ENCODE assay signal across 24 cellular contexts in the genomic region with DNA sequence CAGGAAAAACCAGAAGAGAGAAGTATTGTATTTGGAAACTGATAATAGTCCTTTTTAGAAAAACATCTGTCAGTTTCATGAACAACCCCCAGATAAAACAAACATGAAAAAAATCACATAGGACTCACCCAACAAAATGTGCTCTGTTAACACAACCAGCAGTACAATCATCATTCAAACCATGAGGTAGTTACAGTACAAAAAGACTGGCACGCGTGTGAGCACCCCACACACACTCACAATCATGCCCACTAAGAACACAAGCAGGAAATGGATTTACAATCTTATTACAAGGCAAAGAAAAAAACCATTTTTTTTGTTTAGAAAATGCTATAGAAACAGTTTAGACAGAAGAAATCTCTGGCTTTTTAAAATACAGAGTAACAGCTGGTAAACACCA.
A peak's percentile ranks its signal among the peaks of the same experiment; 100 is the strongest.
DNase-seq lines count a peak whose midpoint lies in the region; ATAC-seq and TF ChIP-seq lines count a peak whose summit lies in the region.
"Had no signal": no experiment of that assay in that cellular context is flagged by ENCODE, and none has a peak within 500 bp of the region (broad histone marks: within the 10 kb centered on the region; RNA-seq: fewer than 3 reads in every experiment).

No MANE protein-coding gene starts in this region.

- H3K9me3 Mint-ChIP-seq in effector memory CD8-positive, alpha-beta T cell = no peaks in the 10 kb centered on the region
- H3K9me3 Mint-ChIP-seq in nephron = no peaks in the 10 kb centered on the region

- H3K4me3 Mint-ChIP-seq in effector memory CD8-positive, alpha-beta T cell = no peak overlapping the region
- no peak overlapping the region for H3K4me3 Mint-ChIP-seq in nephron
- H3K4me3 Mint-ChIP-seq: CD4-positive, CD25-positive, alpha-beta regulatory T cell; GM23338 had no signal

- no TSS peak for BruUV-seq in PC-9 (replicated peaks; lab: Mats Ljungman, UMichigan)

- CTCF ChIA-PET in PC-9 (lab: Charles Lee) = no interaction called here

- ATAC-seq in effector memory CD8-positive, alpha-beta T cell (replicated peaks) = no peak
- no peak for ATAC-seq in HG03196 (IDR thresholded peaks at IDR 0.05; ENCODE audit: unreplicated experiment)
- ATAC-seq in HG03469 (IDR thresholded peaks at IDR 0.05; ENCODE audit: unreplicated experiment) = no peak
- ATAC-seq: GM12878, GM23338 had no signal

- peaks cover 16% of the 10 kb centered on the region in 2 donors for H3K4me1 Mint-ChIP-seq in effector memory CD8-positive, alpha-beta T cell (ENCODE audit: low read depth in 2 of 2)
- peaks cover 43% of the 10 kb centered on the region for H3K4me1 Mint-ChIP-seq in nephron

- peak; percentile 16 for DNase-seq in GM12865 (ENCODE audit: low read depth)
- DNase-seq in NCI-H1694 (lab: John Stamatoyannopoulos, UW) = peak; percentile 40
- no peak for DNase-seq in effector memory CD8-positive, alpha-beta T cell
- DNase-seq in activated CD8-positive, alpha-beta memory T cell treated with anti-CD3 and anti-CD28 coated beads, Interleukin-2, amount 50 U/mL, for 4 hours = no peak
- no peak for DNase-seq in PC-9
- DNase-seq: BE2C; Caco-2; CD4-positive, CD25-positive, alpha-beta regulatory T cell; GF-D8; HCEC 1CT; KG1; NCI-H1417 treated with DMSO at 0.1 percent for 48 hours; NCI-H2029; NCI-H2171 treated with DMSO at 0.1 percent for 48 hours; NCI-H446; NCI-H69; RPMI8226; SHP77 treated with DMSO at 0.1 percent for 48 hours; SK-N-SH had no signal

- no peaks in the 10 kb centered on the region for H3K4me1 ChIP-seq in PC-9 (replicated peaks; ENCODE audit: insufficient read depth)
- H3K4me1 ChIP-seq: BE2C, Caco-2 had no signal

- peaks cover 30% of the 10 kb centered on the region for H3K36me3 Mint-ChIP-seq in effector memory CD8-positive, alpha-beta T cell (ENCODE audit: insufficient read depth)
- peaks cover 24% of the 10 kb centered on the region for H3K36me3 Mint-ChIP-seq in nephron (ENCODE audit: low read depth)

- no peaks in the 10 kb centered on the region for H3K36me3 ChIP-seq in PC-9 (ENCODE audit: low read depth)
- H3K36me3 ChIP-seq: BE2C had no signal

- no peak overlapping the region for H2AFZ ChIP-seq in PC-9
- H2AFZ ChIP-seq: GM23338 had no signal

- no peaks in the 10 kb centered on the region for H4K20me1 ChIP-seq in PC-9 (ENCODE audit: insufficient read depth)

- H3K27me3 ChIP-seq in PC-9 (ENCODE audit: insufficient read depth, low read depth) = no peaks in the 10 kb centered on the region
- H3K27me3 ChIP-seq: BE2C had no signal

- H3K9me3 ChIP-seq in PC-9 (ENCODE audit: insufficient read depth, low read depth) = no peaks in the 10 kb centered on the region
- H3K9me3 ChIP-seq: BE2C, Caco-2, SK-N-SH had no signal

- H3K27ac ChIP-seq in PC-9 = no peak overlapping the region

- no peak overlapping the region for H3K4me2 ChIP-seq in PC-9
- H3K4me2 ChIP-seq: GM23338, SK-N-SH had no signal

- H3K27ac Mint-ChIP-seq in effector memory CD8-positive, alpha-beta T cell = peak overlapping the region; percentile 54 to 69
- peak overlapping the region; percentile 40 to 80 (median 45) for H3K27ac Mint-ChIP-seq in nephron
- H3K27ac Mint-ChIP-seq: GM23338 had no signal

- no peaks in the 10 kb centered on the region for H3K79me2 ChIP-seq in PC-9 (ENCODE audit: low read depth)

- intact Hi-C loops in PC-9 (cut with micrococcal nuclease; ENCODE audit: unreplicated experiment) = no loop called here

- TF ChIP-seq CTCF in GM12865 (IDR thresholded peaks at IDR 0.05; ENCODE audit: insufficient read depth, low read depth, low read length, missing control alignments) (no peak), nephron (IDR thresholded peaks at IDR 0.05; ENCODE audit: unreplicated experiment in 3 of 3) (no peak), PC-9 (conservative IDR thresholded peaks at IDR 0.05) (no peak)

- H3K4me3 ChIP-seq in GM12865 (ENCODE audit: low read depth, low read length) (no peak overlapping the region), PC-9 (no peak overlapping the region)
- H3K4me3 ChIP-seq: GM12878, GM23338 had no signal

- H3K27me3 Mint-ChIP-seq in effector memory CD8-positive, alpha-beta T cell = no peaks in the 10 kb centered on the region
- no peaks in the 10 kb centered on the region for H3K27me3 Mint-ChIP-seq in nephron (ENCODE audit: low read depth)
- H3K27me3 Mint-ChIP-seq: CD4-positive, CD25-positive, alpha-beta regulatory T cell had no signal

- POLR2A ChIA-PET in PC-9 (lab: Charles Lee; ENCODE audit: unreplicated experiment) = no interaction called here

- no peaks in the 10 kb centered on the region for H3K9me2 ChIP-seq in PC-9 (ENCODE audit: insufficient read depth)
- H3K9me2 ChIP-seq: SK-N-SH had no signal

- no peaks in the 10 kb centered on the region for H3F3A ChIP-seq in PC-9 (ENCODE audit: insufficient read depth, low read depth)

Comparison
In these comparisons a context has a peak if more than half of its experiments do, and no peak if none do; other contexts are left out.
1. DNase-seq: peak in GM12865 (single experiment) and NCI-H1694 (single experiment); none in effector memory CD8-positive, alpha-beta T cell (0 of 3), activated CD8-positive, alpha-beta memory T cell treated with anti-CD3 and anti-CD28 coated beads, Interleukin-2, amount 50 U/mL, for 4 hours (single experiment) and PC-9 (0 of 2).